In the genomic region with DNA sequence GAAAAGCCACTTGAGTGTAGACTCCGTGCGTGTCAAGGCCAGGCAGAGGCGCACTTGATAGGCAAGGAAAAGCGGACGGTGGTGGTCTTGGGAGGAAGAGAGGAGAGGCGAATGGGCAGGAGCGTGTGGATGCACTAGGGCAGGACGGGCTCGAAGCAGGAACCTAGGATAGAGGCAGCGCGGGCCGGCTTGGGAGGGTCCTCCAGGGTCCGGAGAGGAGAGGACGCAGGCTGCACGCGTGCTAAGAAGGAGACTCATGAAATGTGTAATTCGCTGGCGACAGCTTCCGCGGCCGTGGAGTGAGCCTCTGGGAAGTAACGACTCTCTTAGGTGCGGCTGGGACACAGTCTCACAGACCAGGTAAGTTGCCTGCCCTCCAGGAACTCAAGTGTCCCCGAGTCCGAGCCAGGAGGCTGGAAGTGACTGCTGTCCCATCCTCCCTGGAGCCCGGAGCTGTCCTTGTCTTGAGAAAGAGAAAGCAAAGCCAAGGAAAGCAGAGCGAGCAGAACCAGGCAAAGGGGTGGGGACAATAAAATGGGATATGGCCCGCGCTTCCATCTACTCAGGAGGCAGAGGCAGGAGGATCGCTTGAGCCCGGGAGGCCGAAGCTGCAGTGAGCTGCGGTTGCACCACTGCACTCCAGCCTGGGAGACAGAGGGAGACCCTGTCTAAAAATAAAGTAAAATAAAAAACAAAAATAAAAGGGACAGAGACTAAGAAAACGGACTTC, we compare ENCODE assay signal across 8 cellular contexts. TPM values are rescaled to one million over a fixed set of nuclear protein-coding genes. Genes with fewer than 3 reads are reported as not detected.
DNase-seq lines count a peak whose midpoint lies in the region; ATAC-seq and TF ChIP-seq lines count a peak whose summit lies in the region.

No MANE protein-coding gene starts in this region.

- H3K4me3 ChIP-seq in GM06990 (replicated peaks; ENCODE audit: low read depth, low read length) (peak overlapping the region; percentile 85), Peyer's patch (peak overlapping the region; percentile 80 to 91 (median 84)), epithelial cell of proximal tubule (ENCODE audit: low read depth, low read length) (peak overlapping the region; percentile 93)

- H3K9me3 ChIP-seq in Peyer's patch = no peaks in the 10 kb centered on the region

- DNase-seq in GM06990 (ENCODE audit: extremely low read depth, insufficient read length) = no peak
- peak in 1 of 3 donors; percentile 49 for DNase-seq in Peyer's patch
- DNase-seq in epithelial cell of proximal tubule (ENCODE audit: low read depth) = no peak
- DNase-seq in posterior vena cava (ENCODE audit: low spot score) = peak; percentile 79
- no peak for DNase-seq in activated gamma-delta T cell treated with Interleukin-2 at 50 U/mL for 16 hours
- no peak for DNase-seq in globus pallidus (ENCODE audit: low spot score)

- H3K27me3 ChIP-seq in GM06990 (replicated peaks; ENCODE audit: control insufficient read depth, insufficient read depth, low read length) (no peaks in the 10 kb centered on the region), Peyer's patch (no peaks in the 10 kb centered on the region)

- peaks cover 0 to 11% (median 3%) of the 10 kb centered on the region in 4 donors for H3K4me1 ChIP-seq in Peyer's patch

- H3K36me3 ChIP-seq in GM06990 (ENCODE audit: control insufficient read depth, insufficient read depth, low read length) (no peaks in the 10 kb centered on the region), Peyer's patch (no peaks in the 10 kb centered on the region)

- peak overlapping the region; percentile 89 to 92 (median 90) for H3K27ac ChIP-seq in Peyer's patch

- no peak for ATAC-seq in GM18519 (IDR thresholded peaks at IDR 0.05; ENCODE audit: low FRiP score, unreplicated experiment)
- ATAC-seq in esophagus mucosa = no peak

- TF ChIP-seq POLR2A in Peyer's patch (IDR thresholded peaks at IDR 0.05) = no peak

- intact Hi-C loops in posterior vena cava (cut with DNase I) = loop anchor here in 1 of 2 donors (10.0 kb wide), 1 partner anchor 411 kb away; no protein-coding TSS in a partner anchor

- TF ChIP-seq CTCF in GM06990 (IDR thresholded peaks at IDR 0.05; ENCODE audit: insufficient read depth, low read length, poor library complexity, severe bottlenecking) (no peak), Peyer's patch (IDR thresholded peaks at IDR 0.05) (no peak), epithelial cell of proximal tubule (conservative IDR thresholded peaks at IDR 0.05; ENCODE audit: low read depth, low read length) (no peak)

RNA-seq across cellular contexts. Expression of a gene that starts 0.8 kb away (rescaled TPM):
- 10 to 100 TPM; 12.4 to 23.6 (median 18.3) TPM for total RNA-seq in Peyer's patch
- total RNA-seq in epithelial cell of proximal tubule = 9.2 and 10.4 TPM in 2 replicates
- total RNA-seq in posterior vena cava = 10 to 100 TPM; 11.5 to 21.8 TPM
- 8.0 TPM for total RNA-seq in esophagus mucosa

RNA-seq across cellular contexts. Expression of a gene that starts 37.2 kb away (rescaled TPM):
- total RNA-seq in Peyer's patch = under 1 TPM in 3 of 4 donors, not detected in 1; 0.18 to 0.76 (median 0.40) TPM
- 0.06 and 0.36 TPM in 2 replicates for total RNA-seq in epithelial cell of proximal tubule
- total RNA-seq in posterior vena cava = under 1 TPM; 0.38 to 0.74 TPM
- total RNA-seq in esophagus mucosa = 0.28 TPM
